Comparison of ENCODE assay signal across 9 cellular contexts in the genomic region with DNA sequence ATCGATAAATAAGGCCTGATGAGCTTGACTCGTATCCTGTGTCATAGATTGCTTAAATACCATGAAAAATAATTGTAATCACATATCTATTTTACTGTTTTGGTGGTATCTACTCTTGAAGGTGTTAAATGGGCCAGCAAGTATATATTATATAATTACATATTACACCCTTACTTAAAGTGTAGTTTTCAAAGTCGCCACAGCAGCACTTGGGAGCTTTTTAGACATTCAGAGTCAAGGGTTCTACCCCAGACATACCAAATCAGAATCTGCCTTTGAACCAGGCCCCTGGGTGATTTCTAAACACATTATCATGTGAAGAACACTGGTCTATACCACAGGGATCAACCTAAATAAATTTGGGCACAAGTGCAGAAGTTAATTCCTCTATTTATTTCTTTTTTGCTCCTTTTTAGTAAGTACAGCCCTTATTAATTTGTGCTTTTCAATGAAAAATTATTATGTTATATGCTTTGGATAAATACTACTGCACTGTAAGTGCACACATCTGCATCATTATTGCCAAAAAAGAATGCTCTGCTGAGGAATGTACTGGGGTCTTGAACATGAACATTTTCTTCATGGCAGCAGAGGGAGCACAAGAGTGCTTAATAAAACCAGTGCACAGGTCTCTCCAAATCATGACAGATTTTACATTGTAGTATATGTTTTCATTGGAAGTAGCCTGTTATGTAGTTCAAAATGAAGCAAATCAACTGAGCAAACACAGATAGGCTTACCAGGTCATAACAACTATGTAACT. TPM values are rescaled to one million over a fixed set of nuclear protein-coding genes. Genes with fewer than 3 reads are reported as not detected.
DNase-seq lines count a peak whose midpoint lies in the region; ATAC-seq and TF ChIP-seq lines count a peak whose summit lies in the region.
"Had no signal": no experiment of that assay in that cellular context is flagged by ENCODE, and none has a peak within 500 bp of the region (broad histone marks: within the 10 kb centered on the region; RNA-seq: fewer than 3 reads in every experiment).

No MANE protein-coding gene starts in this region.

- TF ChIP-seq CTCF in LNCaP clone FGC (IDR thresholded peaks at IDR 0.05; ENCODE audit: control insufficient read depth, extremely low read depth, insufficient read depth), result peak; percentile 44

- H3K9me3 ChIP-seq in naive thymus-derived CD4-positive, alpha-beta T cell (ENCODE audit: control insufficient read depth in 2 of 3, low read length in 3 of 3), result no peaks in the 10 kb centered on the region

- no peak overlapping the region for H3K4me3 ChIP-seq in LNCaP clone FGC (ENCODE audit: low read depth, low read length)
- H3K4me3 ChIP-seq in naive thymus-derived CD4-positive, alpha-beta T cell (ENCODE audit: low read length), result no peak overlapping the region
- H3K4me3 ChIP-seq: lung had no signal

- intact Hi-C loops in naive thymus-derived CD4-positive, alpha-beta T cell (cut with micrococcal nuclease), result loop anchor here (1.0 to 10.0 kb wide), 11 partner anchors 50 to 1623 kb away; partner anchors contain the start of genes DTNBP1 (in 1 of the 2), JARID2 (in 1 of the 2), KDM1B (in 1 of the 2) and NUP153 (in 1 of the 2)

- H3K4me3 Mint-ChIP-seq in naive thymus-derived CD4-positive, alpha-beta T cell, result peak overlapping the region in 4 of 10 donors; percentile 37 to 98 (median 80)
- H3K4me3 Mint-ChIP-seq in stimulated activated naive B cell treated with anti-CD40 and anti-IgM and Interleukin-4, amounts not matched to agents 10 μg/mL and 1 μg/mL and 100 μg/mL, for 72 hours, result no peak overlapping the region

- CTCF ChIA-PET in naive thymus-derived CD4-positive, alpha-beta T cell (lab: Charles Lee), result interaction anchor here (0.6 to 3.0 kb wide), 8 partner anchors 10 to 446 kb away, joined by 4 to 13 read pairs (median 6); no protein-coding TSS in a partner anchor

- H3K4me1 ChIP-seq in naive thymus-derived CD4-positive, alpha-beta T cell (ENCODE audit: control insufficient read depth in 2 of 2, insufficient read depth in 2 of 2, low read length in 2 of 2), result peaks cover 17 to 34% of the 10 kb centered on the region in 2 donors

- H3K27me3 Mint-ChIP-seq in naive thymus-derived CD4-positive, alpha-beta T cell, result peaks cover 0 to 4% (median 0%) of the 10 kb centered on the region in 5 donors
- no peaks in the 10 kb centered on the region for H3K27me3 Mint-ChIP-seq in stimulated activated naive B cell treated with anti-CD40 and anti-IgM and Interleukin-4, amounts not matched to agents 10 μg/mL and 1 μg/mL and 100 μg/mL, for 72 hours

- no peak overlapping the region for H3K27ac ChIP-seq in naive thymus-derived CD4-positive, alpha-beta T cell (ENCODE audit: low read depth, low read length)

- no peak for ATAC-seq in naive thymus-derived CD4-positive, alpha-beta T cell
- ATAC-seq in HG02870 (IDR thresholded peaks at IDR 0.05; ENCODE audit: unreplicated experiment) (no peak), GM18909 (IDR thresholded peaks at IDR 0.05; ENCODE audit: poor library complexity, unreplicated experiment) (no peak), GM18511 (IDR thresholded peaks at IDR 0.05; ENCODE audit: unreplicated experiment) (no peak)
- ATAC-seq in stimulated activated naive B cell treated with anti-CD40 and anti-IgM and Interleukin-4, amounts not matched to agents 10 μg/mL and 1 μg/mL and 100 μg/mL, for 72 hours (replicated peaks), result no peak

- peaks cover 0 to 6% (median 0%) of the 10 kb centered on the region in 3 experiments for H3K36me3 ChIP-seq in naive thymus-derived CD4-positive, alpha-beta T cell (ENCODE audit: control insufficient read depth in 2 of 3, insufficient read depth in 3 of 3, low read length in 3 of 3)

- H3K9me3 Mint-ChIP-seq in naive thymus-derived CD4-positive, alpha-beta T cell, result peaks cover 0 to 5% (median 0%) of the 10 kb centered on the region in 11 donors
- H3K9me3 Mint-ChIP-seq in stimulated activated naive B cell treated with anti-CD40 and anti-IgM and Interleukin-4, amounts not matched to agents 10 μg/mL and 1 μg/mL and 100 μg/mL, for 72 hours, result no peaks in the 10 kb centered on the region

- H3K4me1 Mint-ChIP-seq in naive thymus-derived CD4-positive, alpha-beta T cell, result peaks cover 21 to 58% (median 41%) of the 10 kb centered on the region in 7 donors
- H3K4me1 Mint-ChIP-seq in stimulated activated naive B cell treated with anti-CD40 and anti-IgM and Interleukin-4, amounts not matched to agents 10 μg/mL and 1 μg/mL and 100 μg/mL, for 72 hours, result peaks cover 14 to 35% of the 10 kb centered on the region in 2 donors

- no peaks in the 10 kb centered on the region for H3K27me3 ChIP-seq in naive thymus-derived CD4-positive, alpha-beta T cell (ENCODE audit: control insufficient read depth in 2 of 2, insufficient read depth in 2 of 2, low read length in 2 of 2)

- POLR2A ChIA-PET in naive thymus-derived CD4-positive, alpha-beta T cell (lab: Charles Lee), result no interaction called here

- DNase-seq in DMS 273 treated with DMSO at 0.1 percent for 48 hours (lab: John Stamatoyannopoulos, UW) (peak; percentile 34), LNCaP clone FGC (ENCODE audit: low read depth) (no peak), astrocyte of the hippocampus (ENCODE audit: low read depth, low spot score) (peak; percentile 78)
- DNase-seq in naive thymus-derived CD4-positive, alpha-beta T cell, result peak in 2 of 9 donors; percentile 17 to 19
- DNase-seq in stimulated activated naive B cell treated with anti-CD40 and anti-IgM and Interleukin-4, amounts not matched to agents 10 μg/mL and 1 μg/mL and 100 μg/mL, for 72 hours, result no peak

- peaks cover 0 to 3% (median 0%) of the 10 kb centered on the region in 5 donors for H3K36me3 Mint-ChIP-seq in naive thymus-derived CD4-positive, alpha-beta T cell
- H3K36me3 Mint-ChIP-seq in stimulated activated naive B cell treated with anti-CD40 and anti-IgM and Interleukin-4, amounts not matched to agents 10 μg/mL and 1 μg/mL and 100 μg/mL, for 72 hours, result peaks cover 15 to 22% of the 10 kb centered on the region in 2 donors

- H3K27ac Mint-ChIP-seq in naive thymus-derived CD4-positive, alpha-beta T cell, result peak overlapping the region in 6 of 9 donors; percentile 17 to 98 (median 44)
- no peak overlapping the region for H3K27ac Mint-ChIP-seq in stimulated activated naive B cell treated with anti-CD40 and anti-IgM and Interleukin-4, amounts not matched to agents 10 μg/mL and 1 μg/mL and 100 μg/mL, for 72 hours

RNA-seq across cellular contexts. Expression of gene ATXN1, which starts 3.1 kb away (rescaled TPM):
- total RNA-seq in naive thymus-derived CD4-positive, alpha-beta T cell, result 10 to 100 TPM; 32.2 to 82.7 (median 47.4) TPM
- 1 to 10 TPM; 1.5 to 3.0 TPM for polyA plus RNA-seq in naive thymus-derived CD4-positive, alpha-beta T cell

Comparison
In these comparisons a context has a peak if more than half of its experiments do, and no peak if none do; other contexts are left out.
1. DNase-seq: peak in DMS 273 treated with DMSO at 0.1 percent for 48 hours (single experiment) and astrocyte of the hippocampus (single experiment); none in LNCaP clone FGC (single experiment) and stimulated activated naive B cell treated with anti-CD40 and anti-IgM and Interleukin-4, amounts not matched to agents 10 μg/mL and 1 μg/mL and 100 μg/mL, for 72 hours (single experiment).